17 cellular contexts compared by ENCODE assay signal in genomic region chr16:12462690-12463646, GRCh38.
DNase-seq lines count a peak whose midpoint lies in the region; ATAC-seq, FAIRE-seq and TF ChIP-seq lines count a peak whose summit lies in the region.
"Had no signal": no experiment of that assay in that cellular context is flagged by ENCODE, and none has a peak within 500 bp of the region (broad histone marks: within the 10 kb centered on the region; RNA-seq: fewer than 3 reads in every experiment).

No MANE protein-coding gene starts in this region.

- H3K9me3 ChIP-seq in SK-N-SH = no peaks in the 10 kb centered on the region

- peak overlapping the region in 1 of 2 experiments; percentile 50; a peak in 1 of 4 replicates for H3K27ac ChIP-seq in SK-N-SH (ENCODE audit: low read depth in 2 of 2, low read length in 1 of 2)
- H3K27ac ChIP-seq: HL-60 had no signal

- ATAC-seq in GM19035 (IDR thresholded peaks at IDR 0.05; ENCODE audit: unreplicated experiment) (no peak), GM21367 (IDR thresholded peaks at IDR 0.05; ENCODE audit: unreplicated experiment) (no peak)
- ATAC-seq: activated CD4-positive, CD25-positive, alpha-beta regulatory T cell treated with anti-CD3 and anti-CD28 coated beads, Interleukin-2, amount 50 U/mL, for 24 hours; stimulated activated naive B cell treated with anti-CD40 and anti-IgM and Interleukin-4, amounts not matched to agents 10 μg/mL and 1 μg/mL and 100 μg/mL, for 72 hours had no signal

- H3K79me2 ChIP-seq in SK-N-SH (ENCODE audit: insufficient read depth) = no peaks in the 10 kb centered on the region

- no peak for TF ChIP-seq CTCF in SK-N-SH (IDR thresholded peaks at IDR 0.05)
- TF ChIP-seq CTCF in fibroblast of pulmonary artery (IDR thresholded peaks at IDR 0.05; ENCODE audit: low read length, missing control alignments) = no peak

- H3K4me3 ChIP-seq in SK-N-SH (ENCODE audit: low read depth in 2 of 2, low read length in 1 of 2) (no peak overlapping the region), fibroblast of pulmonary artery (replicated peaks; ENCODE audit: low read depth, low read length) (no peak overlapping the region), skeletal muscle cell (ENCODE audit: low read depth, low read length) (no peak overlapping the region)

- H3F3A ChIP-seq in SK-N-SH (replicated peaks; ENCODE audit: insufficient read depth) = no peaks in the 10 kb centered on the region

- TF ChIP-seq POLR2A in GM12892 (IDR thresholded peaks at IDR 0.05; ENCODE audit: low read depth, low read length) = no peak

- no peak overlapping the region for H2AFZ ChIP-seq in SK-N-SH (ENCODE audit: low read depth)

- DNase-seq in ELR (ENCODE audit: low read depth) = peak; percentile 76
- DNase-seq in SK-N-SH = no peak
- DNase-seq in fibroblast of pulmonary artery (ENCODE audit: low read depth) = peak; percentile 75
- DNase-seq in skeletal muscle cell (ENCODE audit: low read depth) = peak; percentile 60
- DNase-seq in GM12892 (ENCODE audit: insufficient read length) = no peak
- DNase-seq in stimulated activated CD4-positive, alpha-beta T cell treated with anti-CD3 and anti-CD28 coated beads, Interleukin-15, amount 100 ng/mL, for 24 hours = no peak
- DNase-seq: naive B cell; NCI-H2081 treated with DMSO at 0.1 percent for 48 hours; stimulated activated CD4-positive, alpha-beta T cell treated with anti-CD3 and anti-CD28 coated beads, Interleukin-4, amount 100 ng/mL, for 24 hours; stimulated activated naive B cell treated with anti-CD40 and anti-IgM and Interleukin-4, amounts not matched to agents 10 μg/mL and 1 μg/mL and 100 μg/mL, for 72 hours had no signal

- H3K4me1 ChIP-seq in SK-N-SH (ENCODE audit: control insufficient read depth in 1 of 2, insufficient read depth in 2 of 2, low read depth in 1 of 2, low read length in 1 of 2) = peaks cover 0 to 2% of the 10 kb centered on the region in 2 experiments; a peak in 1 of 4 replicates

- CTCF ChIA-PET in SK-N-SH (lab: Yijun Ruan, JAX) = interaction anchor here (1.1 kb wide), 1 partner anchor 368 kb away, joined by 3 read pairs; no protein-coding TSS in a partner anchor

- no peak for FAIRE-seq in GM12892 (lab: Jason Lieb, UNC)
- FAIRE-seq: frontal cortex, H54, keratinocyte had no signal

- H4K20me1 ChIP-seq in SK-N-SH (ENCODE audit: insufficient read depth) = no peaks in the 10 kb centered on the region

- no peak overlapping the region for H3K9ac ChIP-seq in SK-N-SH

- no peak for TF ChIP-seq EP300 in SK-N-SH (IDR thresholded peaks at IDR 0.05; ENCODE audit: borderline replicate concordance in 1 of 2, low read depth in 1 of 2, low read length in 1 of 2)

- no peaks in the 10 kb centered on the region for H3K9me2 ChIP-seq in SK-N-SH

- H3K4me2 ChIP-seq in SK-N-SH = no peak overlapping the region

- WGBS in SK-N-SH (ENCODE audit: low lambda C conversion rate) = 77% methylated on average over 16 of the region's 17 CpGs

- TF ChIP-seq RAD21 in SK-N-SH (IDR thresholded peaks at IDR 0.05; ENCODE audit: low read length) = no peak

- no peaks in the 10 kb centered on the region for H3K27me3 ChIP-seq in SK-N-SH (ENCODE audit: insufficient read depth)

- no peaks in the 10 kb centered on the region for H3K36me3 ChIP-seq in SK-N-SH (replicated peaks in 1 of 2; ENCODE audit: control insufficient read depth in 1 of 2, insufficient read depth in 2 of 2, low read length in 1 of 2)

- POLR2A ChIA-PET in SK-N-SH (lab: Yijun Ruan, JAX) = no interaction called here

TF ChIP-seq in SK-N-SH, 30 proteins besides CTCF, POLR2A, EP300 and RAD21:
- no peak for TF ChIP-seq ELF1 (IDR thresholded peaks at IDR 0.05)
- peak; percentile 71; the same call in 1 of the 2 replicates for TF ChIP-seq USF1 (IDR thresholded peaks at IDR 0.05; ENCODE audit: borderline replicate concordance, low read depth)
- TF ChIP-seq, protein P1, sequence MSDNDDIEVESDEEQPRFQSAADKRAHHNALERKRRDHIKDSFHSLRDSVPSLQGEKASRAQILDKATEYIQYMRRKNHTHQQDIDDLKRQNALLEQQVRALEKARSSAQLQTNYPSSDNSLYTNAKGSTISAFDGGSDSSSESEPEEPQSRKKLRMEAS (IDR thresholded peaks at IDR 0.05; ENCODE audit: low read depth) = peak; percentile 23; the same call in 1 of the 2 replicates

Comparison
In these comparisons a context has a peak if more than half of its experiments do, and no peak if none do; other contexts are left out.
1. DNase-seq: peak in ELR (single experiment), fibroblast of pulmonary artery (single experiment) and skeletal muscle cell (single experiment); none in SK-N-SH (single experiment), GM12892 (single experiment) and stimulated activated CD4-positive, alpha-beta T cell treated with anti-CD3 and anti-CD28 coated beads, Interleukin-15, amount 100 ng/mL, for 24 hours (single experiment).